21 cellular contexts compared by ENCODE assay signal in the genomic region with DNA sequence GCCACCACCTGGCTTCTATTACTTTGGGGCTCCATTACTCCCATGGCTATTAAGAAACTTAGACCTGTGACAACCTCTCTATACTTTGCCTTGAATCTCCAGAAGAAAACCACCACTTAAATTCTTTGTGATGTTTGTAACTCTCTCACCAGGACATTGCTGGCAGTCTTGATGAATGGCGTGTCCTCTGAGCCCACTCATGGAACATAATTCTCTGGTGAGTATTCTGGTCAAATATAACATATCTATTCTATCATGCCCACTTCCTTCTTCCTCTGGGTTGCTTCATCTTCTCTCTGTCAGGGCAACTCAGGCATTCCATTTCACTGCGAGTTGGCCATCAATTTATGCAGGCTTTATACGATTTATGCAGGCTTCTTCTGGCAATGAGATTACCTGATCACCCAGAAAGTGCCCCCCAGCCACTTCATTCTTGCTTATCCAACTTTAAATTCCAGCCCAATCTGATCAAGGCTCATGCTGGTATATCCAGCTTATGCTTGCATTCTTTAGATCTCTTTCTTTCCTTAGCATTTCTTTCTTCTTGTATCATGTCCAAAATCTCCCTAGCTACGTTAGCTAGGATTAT.
DNase-seq lines count a peak whose midpoint lies in the region; FAIRE-seq and TF ChIP-seq lines count a peak whose summit lies in the region.
"Had no signal": no experiment of that assay in that cellular context is flagged by ENCODE, and none has a peak within 500 bp of the region (broad histone marks: within the 10 kb centered on the region; RNA-seq: fewer than 3 reads in every experiment).

No MANE protein-coding gene starts in this region.

- intact Hi-C loops in Calu3 (cut with micrococcal nuclease; ENCODE audit: unreplicated experiment) = no loop called here

- H3K36me3 ChIP-seq in MG63 (no peaks in the 10 kb centered on the region), bronchial epithelial cell (ENCODE audit: control insufficient read depth, insufficient read depth, low read length) (no peaks in the 10 kb centered on the region)

- H3K27me3 Mint-ChIP-seq in HFFc6 (ENCODE audit: insufficient read depth) (no peaks in the 10 kb centered on the region), Calu3 (ENCODE audit: unreplicated experiment) (no peaks in the 10 kb centered on the region)

- no peaks in the 10 kb centered on the region for H3K36me3 Mint-ChIP-seq in HFFc6 (ENCODE audit: low read depth)
- H3K36me3 Mint-ChIP-seq in Calu3 (ENCODE audit: insufficient read depth, unreplicated experiment) = no peaks in the 10 kb centered on the region

- DNase-seq in CMK (ENCODE audit: low read depth) (peak; percentile 39), HFFc6 (peak; percentile 81), MG63 (peak; percentile 15), bronchial epithelial cell (ENCODE audit: low read depth) (peak; percentile 31), KG1 (lab: John Stamatoyannopoulos, UW) (no peak), DMS114 treated with DMSO at 0.1 percent for 48 hours (lab: John Stamatoyannopoulos, UW; ENCODE audit: unreplicated experiment) (no peak), Calu3 (no peak)
- DNase-seq in activated CD8-positive, alpha-beta memory T cell treated with anti-CD3 and anti-CD28 coated beads for 24 hours = no peak
- DNase-seq: COR-L47, MV-4-11, NCI-H1417 treated with DMSO at 0.1 percent for 48 hours, NCI-H2029, NCI-H446 treated with DMSO at 0.1 percent for 48 hours, NCI-H69, PC-3, RPMI8226, SHP77 treated with DMSO at 0.1 percent for 48 hours, T1000 had no signal

- no TSS peak for BruUV-seq in Calu3 (replicated peaks; lab: Mats Ljungman, UMichigan)

- H3K27ac Mint-ChIP-seq in HFFc6 = peak overlapping the region; percentile 34; the same call in 1 of the 2 replicates
- H3K27ac Mint-ChIP-seq in Calu3 (ENCODE audit: unreplicated experiment) = no peak overlapping the region

- no peak for FAIRE-seq in bronchial epithelial cell (lab: Jason Lieb, UNC)
- FAIRE-seq: GM12892, GM18507, H1 had no signal

- TF ChIP-seq CTCF in HFFc6 (IDR thresholded peaks at IDR 0.05) (no peak), bronchial epithelial cell (IDR thresholded peaks at IDR 0.05; ENCODE audit: insufficient read depth, low read length, severe bottlenecking) (no peak), Calu3 (IDR thresholded peaks at IDR 0.05; ENCODE audit: unreplicated experiment) (no peak)

- H3K27me3 ChIP-seq in MG63 (no peaks in the 10 kb centered on the region), bronchial epithelial cell (ENCODE audit: control insufficient read depth, insufficient read depth, low read length) (no peaks in the 10 kb centered on the region)

- H3K4me1 Mint-ChIP-seq in HFFc6 (ENCODE audit: low read depth) (peaks cover 37% of the 10 kb centered on the region; the same call in 1 of the 2 replicates), Calu3 (ENCODE audit: low read depth, unreplicated experiment) (no peaks in the 10 kb centered on the region)

- H3K4me3 ChIP-seq in MG63 (no peak overlapping the region), bronchial epithelial cell (ENCODE audit: low read depth, low read length) (no peak overlapping the region)

- H3K4me3 Mint-ChIP-seq in HFFc6 (no peak overlapping the region), Calu3 (ENCODE audit: low read depth, unreplicated experiment) (no peak overlapping the region)

- CTCF ChIA-PET in Calu3 (lab: Charles Lee) = no interaction called here

- no peaks in the 10 kb centered on the region for H3K9me3 ChIP-seq in MG63

- H3K9me3 Mint-ChIP-seq in HFFc6 (peaks cover 20% of the 10 kb centered on the region), Calu3 (ENCODE audit: low read depth, unreplicated experiment) (peaks cover 3% of the 10 kb centered on the region)

Comparison
In these comparisons a context has a peak if more than half of its experiments do, and no peak if none do; other contexts are left out.
1. DNase-seq: peak in CMK (single experiment), HFFc6 (single experiment), MG63 (single experiment) and bronchial epithelial cell (single experiment); none in activated CD8-positive, alpha-beta memory T cell treated with anti-CD3 and anti-CD28 coated beads for 24 hours (single experiment), KG1 (single experiment), DMS114 treated with DMSO at 0.1 percent for 48 hours (single experiment) and Calu3 (single experiment).